In the genomic region with DNA sequence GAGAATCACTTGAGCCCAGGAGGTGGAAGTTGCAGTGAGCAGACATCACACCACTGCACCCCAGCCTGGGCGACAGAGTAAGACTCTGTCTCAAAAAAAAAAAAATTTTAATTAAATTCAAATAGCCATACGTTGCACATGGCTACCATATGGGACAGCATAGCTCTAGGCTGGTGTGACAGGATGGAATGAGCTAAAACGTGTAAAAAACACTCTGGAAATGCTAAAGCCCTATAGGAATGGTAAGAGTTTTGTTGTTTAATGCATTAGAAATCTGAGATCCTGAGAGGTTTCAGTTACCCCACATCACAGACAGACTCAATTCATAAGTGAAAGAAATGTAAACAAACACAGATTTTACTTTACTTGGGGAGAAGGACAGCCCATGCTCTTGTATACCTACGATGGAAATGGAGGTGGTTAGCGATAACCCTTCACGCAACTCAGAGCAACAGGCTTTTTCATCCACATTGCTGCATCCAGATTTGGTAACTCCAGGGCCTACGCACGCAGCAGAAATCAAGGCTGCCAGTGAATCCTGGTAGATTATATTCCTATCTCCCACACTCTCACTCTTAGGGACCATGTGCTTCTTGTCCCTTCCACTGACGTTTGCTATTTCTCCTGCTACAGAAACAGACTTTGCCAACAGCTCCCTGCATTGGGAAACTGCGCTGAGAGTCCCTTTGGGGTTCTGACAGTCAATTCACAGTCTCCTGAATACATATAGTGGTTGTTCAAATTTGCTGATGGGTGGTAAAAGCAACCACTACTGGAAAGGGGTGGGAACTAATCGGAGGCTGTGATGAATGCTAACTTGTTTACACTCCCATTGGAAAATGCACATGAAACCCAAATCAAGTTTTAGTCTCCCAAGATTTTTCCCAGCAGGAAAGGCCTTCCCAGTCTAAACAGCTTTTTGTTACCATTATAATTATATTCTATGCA, we compare ENCODE assay signal across 10 cellular contexts. TPM values are rescaled to one million over a fixed set of nuclear protein-coding genes. Genes with fewer than 3 reads are reported as not detected.
DNase-seq lines count a peak whose midpoint lies in the region; ATAC-seq, FAIRE-seq and TF ChIP-seq lines count a peak whose summit lies in the region.
"Had no signal": no experiment of that assay in that cellular context is flagged by ENCODE, and none has a peak within 500 bp of the region (broad histone marks: within the 10 kb centered on the region; RNA-seq: fewer than 3 reads in every experiment).

No MANE protein-coding gene starts in this region.

- in situ Hi-C loops in K562 (cut with MboI) = no loop called here

- H3K4me1 Mint-ChIP-seq in mesothelial cell of epicardium = peaks cover 75% of the 10 kb centered on the region

- ATAC-seq in K562 = no peak
- ATAC-seq in thoracic aorta (ENCODE audit: insufficient number of reproducible peaks, low FRiP score, low read depth) = no peak
- ATAC-seq in GM19455 (IDR thresholded peaks at IDR 0.05; ENCODE audit: unreplicated experiment) = no peak

- no peaks in the 10 kb centered on the region for H4K20me1 ChIP-seq in Loucy (ENCODE audit: insufficient read depth, low read length, poor library complexity, severe bottlenecking)
- H4K20me1 ChIP-seq in K562 (replicated peaks; ENCODE audit: control insufficient read depth, insufficient read depth, low read length) = no peaks in the 10 kb centered on the region

- no peak overlapping the region for H2AFZ ChIP-seq in Loucy (ENCODE audit: low read length)
- H2AFZ ChIP-seq in K562 (ENCODE audit: low read depth, low read length) = no peak overlapping the region

- no peaks in the 10 kb centered on the region for H3K9me3 Mint-ChIP-seq in mesothelial cell of epicardium

- no peak overlapping the region for H3K27ac ChIP-seq in K562 (ENCODE audit: extremely low read depth, low read depth, low read length)
- peak overlapping the region; percentile 9 to 88 for H3K27ac ChIP-seq in thoracic aorta

- TF ChIP-seq RAD21 in K562 (CRISPR knock-in tag; conservative IDR thresholded peaks at IDR 0.05 in 1 of 2, IDR thresholded peaks at IDR 0.05 in 1 of 2) = no peak

- peaks cover 9% of the 10 kb centered on the region for H3K36me3 Mint-ChIP-seq in mesothelial cell of epicardium

- H3K4me3 ChIP-seq in Loucy (ENCODE audit: low read length, poor library complexity, severe bottlenecking) (peak overlapping the region; percentile 76), K562 (no peak overlapping the region), thoracic aorta (no peak overlapping the region)

- 70% methylated on average over 11 of the region's 11 CpGs for WGBS in K562 (ENCODE audit: insufficient coverage, low coverage, missing lambda C conversion rate)

- H3K4me1 ChIP-seq in Loucy (ENCODE audit: insufficient read depth, low read length, poor library complexity, severe bottlenecking) (peaks cover 83% of the 10 kb centered on the region), K562 (replicated peaks in 1 of 2; ENCODE audit: control insufficient read depth in 2 of 2, insufficient read depth in 2 of 2, low read length in 2 of 2) (peaks cover 34 to 46% of the 10 kb centered on the region in 2 experiments), thoracic aorta (ENCODE audit: control insufficient read depth in 1 of 2, low read depth in 2 of 2) (peaks cover 17 to 61% of the 10 kb centered on the region in 2 donors)

- POLR2A ChIA-PET in K562 (lab: Yijun Ruan, JAX) = interaction anchor here (0.8 to 2.3 kb wide), 8 partner anchors 11 to 382 kb away, joined by 3 to 19 read pairs (median 4); no protein-coding TSS in a partner anchor

- H3F3A ChIP-seq in Loucy (ENCODE audit: low read depth) = peaks cover 20% of the 10 kb centered on the region

- H3K27ac Mint-ChIP-seq in mesothelial cell of epicardium = peak overlapping the region; percentile 91

- no peaks in the 10 kb centered on the region for H3K9me1 ChIP-seq in K562 (ENCODE audit: control insufficient read depth, insufficient read depth, low read length)

- H3K27me3 ChIP-seq in Loucy (ENCODE audit: insufficient read depth, low read length, poor library complexity, severe bottlenecking) = no peaks in the 10 kb centered on the region
- no peaks in the 10 kb centered on the region for H3K27me3 ChIP-seq in K562 (ENCODE audit: control insufficient read depth in 2 of 2, insufficient read depth in 2 of 2, low read length in 2 of 2)
- no peaks in the 10 kb centered on the region for H3K27me3 ChIP-seq in thoracic aorta (replicated peaks; ENCODE audit: insufficient read depth)

- no peak for FAIRE-seq in K562 (lab: Jason Lieb, UNC)
- FAIRE-seq: GM18507 had no signal

- H3K9me3 ChIP-seq in Loucy (ENCODE audit: insufficient read depth, low read depth, low read length) (no peaks in the 10 kb centered on the region), K562 (replicated peaks; ENCODE audit: control insufficient read depth, insufficient read depth, low read depth, low read length) (no peaks in the 10 kb centered on the region), thoracic aorta (no peaks in the 10 kb centered on the region)

- H3K79me2 ChIP-seq in Loucy (ENCODE audit: insufficient read depth, low read length) = peaks cover 59% of the 10 kb centered on the region
- H3K79me2 ChIP-seq in K562 (ENCODE audit: control insufficient read depth, insufficient read depth, low read length) = peaks cover 20% of the 10 kb centered on the region; the same call in 2 of the 3 replicates

- H3K4me2 ChIP-seq in Loucy (ENCODE audit: low read depth, low read length, poor library complexity, severe bottlenecking) (peak overlapping the region; percentile 84), K562 (ENCODE audit: insufficient read depth, low read length) (no peak overlapping the region)

- no peak for TF ChIP-seq EP300 in K562 (IDR thresholded peaks at IDR 0.05; ENCODE audit: low read length)

- CTCF ChIA-PET in K562 (lab: Yijun Ruan, JAX; ENCODE audit: low intra/inter-chr PET ratio) = no interaction called here

- no TSS peak for BruUV-seq in K562 (replicated peaks; lab: Mats Ljungman, UMichigan)

- no peak for DNase-seq in K562 (ENCODE audit: extremely low read depth in 1 of 4, low spot score in 3 of 4)
- DNase-seq in mesothelial cell of epicardium (ENCODE audit: low spot score in 2 of 2, unreplicated experiment in 2 of 2) = no peak
- no peak for DNase-seq in thoracic aorta (ENCODE audit: low spot score)
- no peak for DNase-seq in NCI-H2196 treated with DMSO at 0.1 percent for 48 hours (lab: John Stamatoyannopoulos, UW; ENCODE audit: unreplicated experiment)
- no peak for DNase-seq in T-helper 9 cell
- DNase-seq: DMS53, NCI-H2081 treated with DMSO at 0.1 percent for 48 hours had no signal

- peak overlapping the region; percentile 96 for H3K4me3 Mint-ChIP-seq in mesothelial cell of epicardium

- H3K36me3 ChIP-seq in Loucy (ENCODE audit: insufficient read depth, low read length) (no peaks in the 10 kb centered on the region), K562 (ENCODE audit: control insufficient read depth, insufficient read depth, low read length) (peaks cover 22% of the 10 kb centered on the region; the same call in 1 of the 3 replicates), thoracic aorta (no peaks in the 10 kb centered on the region)

- peak overlapping the region; percentile 75 for H3K9ac ChIP-seq in Loucy (ENCODE audit: low read depth, low read length, poor library complexity, severe bottlenecking)
- H3K9ac ChIP-seq in K562 (ENCODE audit: insufficient read depth in 1 of 2, low read depth in 2 of 2, low read length in 2 of 2) = no peak overlapping the region

- intact Hi-C loops in K562 (cut with micrococcal nuclease) = loop anchor here (2.0 kb wide), 1 partner anchor 19 kb away; no protein-coding TSS in a partner anchor

- no peak for TF ChIP-seq CTCF in Loucy (conservative IDR thresholded peaks at IDR 0.05; ENCODE audit: low read length)
- no peak for TF ChIP-seq CTCF in K562 (IDR thresholded peaks at IDR 0.05 in 2 of 3, conservative IDR thresholded peaks at IDR 0.05 in 1 of 3; ENCODE audit: insufficient read depth in 2 of 3, low read depth in 1 of 3, low read length in 3 of 3)
- TF ChIP-seq CTCF in mesothelial cell of epicardium (IDR thresholded peaks at IDR 0.05; ENCODE audit: unreplicated experiment) = no peak
- no peak for TF ChIP-seq CTCF in thoracic aorta (IDR thresholded peaks at IDR 0.05)

- H3K27me3 Mint-ChIP-seq in mesothelial cell of epicardium (ENCODE audit: low read depth) = no peaks in the 10 kb centered on the region

- no peaks in the 10 kb centered on the region for H3K9me2 ChIP-seq in Loucy (replicated peaks; ENCODE audit: low read depth, low read length)

- TF ChIP-seq POLR2A in K562 (conservative IDR thresholded peaks at IDR 0.05) = no peak

TF ChIP-seq in K562, 482 proteins besides CTCF, POLR2A, EP300 and RAD21:
- TF ChIP-seq KLF10 (CRISPR knock-in tag; IDR thresholded peaks at IDR 0.05) (no peak), BMI1 (IDR thresholded peaks at IDR 0.05; ENCODE audit: low read length) (no peak), CHCHD3 (CRISPR knock-in tag; IDR thresholded peaks at IDR 0.05) (no peak), ZNF316 (IDR thresholded peaks at IDR 0.05) (peak; percentile 56), ZNF174 (CRISPR knock-in tag; IDR thresholded peaks at IDR 0.05) (no peak), ZKSCAN3 (CRISPR knock-in tag; IDR thresholded peaks at IDR 0.05) (no peak)

RNA-seq across cellular contexts. Expression of gene SH3BP5, which starts 3.1 kb away (rescaled TPM):
- total RNA-seq in K562 (2011; cell fraction: chromatin; rRNA removed; ENCODE audit: low replicate concordance) = 17.8 and 19.2 TPM in 2 replicates
- total RNA-seq in K562 (2011; cell fraction: nucleolus; rRNA removed) = 10.1 and 13.8 TPM in 2 replicates
- total RNA-seq in K562 (2011; cell fraction: nucleoplasm; rRNA removed) = 11.7 and 17.1 TPM in 2 replicates
- total RNA-seq in K562 (2014; rRNA removed) (14.9 and 17.1 TPM in 2 replicates), K562 (2014; rRNA removed; fragmentation: Illumina TruSeq; extraction: Trizol) (13.5 and 15.2 TPM in 2 replicates), K562 (2015; rRNA removed; fragmentation: Illumina TruSeq; extraction: Trizol) (12.2 and 13.5 TPM in 2 replicates), K562 (2021) (13.9 and 18.6 TPM in 2 replicates), mesothelial cell of epicardium (78.7 to 88.6 TPM (median 80.5 TPM) in 3 replicates), thoracic aorta (10 to 100 TPM; 47.2 to 82.4 TPM)
- polyA plus RNA-seq in K562 (2011; rRNA removed) (26.2 and 29.0 TPM in 2 replicates), K562 (2014; fragmentation: Illumina TruSeq; extraction: Trizol) (22.0 and 28.0 TPM in 2 replicates), K562 (2014; fragmentation: Nextera tagmentation; extraction: Ambion mirVana) (1 to 10 TPM; 2.9 to 3.5 TPM), K562 (2014; rRNA removed) (23.4 and 24.7 TPM in 2 replicates)
- 19.8 and 19.9 TPM in 2 replicates for polyA plus RNA-seq in K562 (2011; cell fraction: cytosol; rRNA removed)
- polyA plus RNA-seq in K562 (2011; cell fraction: nucleus; rRNA removed) = 18.5 and 19.8 TPM in 2 replicates
- polyA plus RNA-seq in K562 (2012) = 20.4 and 27.0 TPM in 2 replicates
- polyA minus RNA-seq in K562 (2011; rRNA and poly(A)+ RNA removed) = 15.7 and 16.1 TPM in 2 replicates
- 12.2 and 14.1 TPM in 2 replicates for polyA minus RNA-seq in K562 (2011; cell fraction: cytosol; rRNA and poly(A)+ RNA removed)
- polyA minus RNA-seq in K562 (2011; cell fraction: nucleus; rRNA and poly(A)+ RNA removed) = 8.8 and 12.4 TPM in 2 replicates
